ENCODE assay signal across 9 cellular contexts in the genomic region with DNA sequence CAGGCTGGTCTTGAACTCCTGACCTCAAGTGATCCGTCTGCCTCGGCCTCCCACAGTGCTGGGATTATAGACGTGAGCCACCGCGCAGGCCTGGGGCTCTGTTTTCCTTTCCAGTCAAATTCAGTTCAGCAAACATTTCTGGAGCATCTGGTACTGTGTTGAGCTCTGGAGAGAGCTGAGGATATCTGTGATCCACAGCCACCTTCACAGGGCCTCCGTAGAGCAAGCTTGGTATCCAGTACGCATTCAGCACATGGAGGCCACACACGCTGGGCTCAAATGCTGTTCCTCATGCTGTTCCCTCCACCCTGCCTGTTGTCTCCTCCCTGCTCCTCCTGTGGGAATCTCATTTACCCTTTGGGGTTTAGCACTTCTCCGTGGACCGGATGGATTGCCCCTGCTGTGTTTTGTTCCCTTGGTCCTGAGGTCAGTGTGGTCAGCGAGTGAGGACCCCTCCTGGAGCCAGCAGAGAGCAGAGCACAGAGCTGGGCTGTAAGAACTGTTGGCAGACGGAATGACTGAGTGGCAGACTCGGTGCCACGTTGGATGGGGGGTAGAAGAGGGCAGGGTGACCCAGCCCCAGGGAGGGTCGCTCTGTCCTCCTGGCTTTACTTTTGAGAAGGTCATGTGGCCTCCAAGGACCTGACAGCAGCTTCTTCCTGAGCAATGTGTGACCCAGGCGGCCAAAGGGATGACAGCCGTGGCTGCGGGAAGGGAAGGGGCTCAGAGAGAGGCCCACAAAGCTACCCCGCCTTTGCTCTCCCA. TPM values are rescaled to one million over a fixed set of nuclear protein-coding genes. Genes with fewer than 3 reads are reported as not detected.
A peak's percentile ranks its signal among the peaks of the same experiment; 100 is the strongest.
DNase-seq lines count a peak whose midpoint lies in the region; ATAC-seq and TF ChIP-seq lines count a peak whose summit lies in the region.
"Had no signal": no experiment of that assay in that cellular context is flagged by ENCODE, and none has a peak within 500 bp of the region (broad histone marks: within the 10 kb centered on the region; RNA-seq: fewer than 3 reads in every experiment).

No MANE protein-coding gene starts in this region.

- CTCF ChIA-PET in activated CD8-positive, alpha-beta T cell treated with anti-CD3 and anti-CD28 coated beads, Interleukin-2, amount 10 ng/mL, durations not matched to agents 7 days and 5 days (lab: Charles Lee), result interaction anchor here (0.9 to 2.0 kb wide), 6 partner anchors 17 to 62 kb away, joined by 3 to 19 read pairs (median 4); no protein-coding TSS in a partner anchor

- POLR2A ChIA-PET in activated CD8-positive, alpha-beta T cell treated with anti-CD3 and anti-CD28 coated beads, Interleukin-2, amount 10 ng/mL, durations not matched to agents 7 days and 5 days (lab: Charles Lee), result interaction anchor here (1.1 kb wide), 2 partner anchors 19 to 20 kb away, joined by 3 read pairs; no protein-coding TSS in a partner anchor

- no peaks in the 10 kb centered on the region for H3K9me3 Mint-ChIP-seq in HFFc6
- no peaks in the 10 kb centered on the region for H3K9me3 Mint-ChIP-seq in activated CD8-positive, alpha-beta T cell treated with anti-CD3 and anti-CD28 coated beads, Interleukin-2, amount 10 ng/mL, durations not matched to agents 7 days and 5 days (ENCODE audit: insufficient read depth)

- peaks cover 0 to 17% (median 0%) of the 10 kb centered on the region in 7 donors for H3K27me3 ChIP-seq in spleen (replicated peaks in 1 of 7)

- TF ChIP-seq POLR2A in spleen (IDR thresholded peaks at IDR 0.05), result no peak

- peak overlapping the region; percentile 51 for H3K4me3 Mint-ChIP-seq in HFFc6
- H3K4me3 Mint-ChIP-seq in activated CD8-positive, alpha-beta T cell treated with anti-CD3 and anti-CD28 coated beads, Interleukin-2, amount 10 ng/mL, durations not matched to agents 7 days and 5 days, result peak overlapping the region; percentile 58

- TF ChIP-seq CTCF in HFFc6 (IDR thresholded peaks at IDR 0.05) (no peak), spleen (IDR thresholded peaks at IDR 0.05 in 8 of 11, conservative IDR thresholded peaks at IDR 0.05 in 3 of 11) (no peak)

- peak overlapping the region; percentile 85 for H3K4me3 ChIP-seq in iPS-11a (ENCODE audit: low read depth, low read length)
- peak overlapping the region in 5 of 8 donors; percentile 33 to 72 (median 48) for H3K4me3 ChIP-seq in spleen

- no peak overlapping the region for H3K27ac Mint-ChIP-seq in HFFc6
- H3K27ac Mint-ChIP-seq in activated CD8-positive, alpha-beta T cell treated with anti-CD3 and anti-CD28 coated beads, Interleukin-2, amount 10 ng/mL, durations not matched to agents 7 days and 5 days, result peak overlapping the region; percentile 27

- H3K4me1 ChIP-seq in spleen, result peaks cover 0 to 32% (median 21%) of the 10 kb centered on the region in 6 donors

- intact Hi-C loops in spleen (cut with DNase I; ENCODE audit: low total_unique reads), result no loop called here

- DNase-seq in HFFc6 (no peak), spleen (no peak), NCI-H1694 (lab: John Stamatoyannopoulos, UW) (no peak), 8988T (no peak), GM03348 (ENCODE audit: low spot score) (no peak)
- no peak for DNase-seq in activated CD8-positive, alpha-beta T cell treated with anti-CD3 and anti-CD28 coated beads, Interleukin-2, amount 10 ng/mL, durations not matched to agents 7 days and 5 days
- DNase-seq in stimulated activated CD4-positive, alpha-beta T cell treated with anti-CD3 and anti-CD28 coated beads, Interleukin-4, amount 100 ng/mL, for 24 hours, result no peak

- no peak for ATAC-seq in activated CD8-positive, alpha-beta T cell treated with anti-CD3 and anti-CD28 coated beads, Interleukin-2, amount 10 ng/mL, durations not matched to agents 7 days and 5 days

- peak overlapping the region in 1 of 8 donors; percentile 45 for H3K27ac ChIP-seq in spleen

- peaks cover 10% of the 10 kb centered on the region for H3K27me3 Mint-ChIP-seq in HFFc6 (ENCODE audit: insufficient read depth)
- peaks cover 15% of the 10 kb centered on the region for H3K27me3 Mint-ChIP-seq in activated CD8-positive, alpha-beta T cell treated with anti-CD3 and anti-CD28 coated beads, Interleukin-2, amount 10 ng/mL, durations not matched to agents 7 days and 5 days (ENCODE audit: low read depth)

- H3K36me3 ChIP-seq in spleen, result no peaks in the 10 kb centered on the region

- peaks cover 8% of the 10 kb centered on the region for H3K4me1 Mint-ChIP-seq in HFFc6 (ENCODE audit: low read depth)
- peaks cover 10% of the 10 kb centered on the region for H3K4me1 Mint-ChIP-seq in activated CD8-positive, alpha-beta T cell treated with anti-CD3 and anti-CD28 coated beads, Interleukin-2, amount 10 ng/mL, durations not matched to agents 7 days and 5 days (ENCODE audit: low read depth)

- WGBS in spleen, 5 donors, result 80 to 90% (median 87%) methylated on average over 15 to 19 of the region's 19 CpGs

- H3K36me3 Mint-ChIP-seq in HFFc6 (ENCODE audit: low read depth), result no peaks in the 10 kb centered on the region
- no peaks in the 10 kb centered on the region for H3K36me3 Mint-ChIP-seq in activated CD8-positive, alpha-beta T cell treated with anti-CD3 and anti-CD28 coated beads, Interleukin-2, amount 10 ng/mL, durations not matched to agents 7 days and 5 days (ENCODE audit: low read depth)

- no peaks in the 10 kb centered on the region for H3K9me3 ChIP-seq in spleen

RNA-seq across cellular contexts. Expression of a gene that starts 0.9 kb away (rescaled TPM):
- 1 to 10 TPM in 4 of 6 experiments, under 1 TPM in 2; 0.78 to 1.1 (median 1.0) TPM for total RNA-seq in HFFc6 (2021; fragmentation: NEBNext Ultra II Directional; extraction: Animal tissue kit (Norgen Biotek cat#: 25700))
- 1 to 10 TPM; 4.3 to 5.2 TPM for total RNA-seq in activated CD8-positive, alpha-beta T cell treated with anti-CD3 and anti-CD28 coated beads, Interleukin-2, amount 10 ng/mL, durations not matched to agents 7 days and 5 days
- 10 to 100 TPM in 1 of 7 donors, 1 to 10 TPM in 6; 1.7 to 15.7 (median 5.7) TPM for total RNA-seq in spleen
- polyA plus RNA-seq in spleen, result 1 to 10 TPM; 3.3 to 4.6 (median 4.6) TPM

RNA-seq across cellular contexts. Expression of a gene that starts 33.2 kb away (rescaled TPM):
- 1 to 10 TPM in 4 of 6 experiments, under 1 TPM in 2; 0.87 to 2.9 (median 2.7) TPM for total RNA-seq in HFFc6 (2021; fragmentation: NEBNext Ultra II Directional; extraction: Animal tissue kit (Norgen Biotek cat#: 25700))
- under 1 TPM in 1 of 2 experiments, not detected in 1; 0.21 TPM for total RNA-seq in activated CD8-positive, alpha-beta T cell treated with anti-CD3 and anti-CD28 coated beads, Interleukin-2, amount 10 ng/mL, durations not matched to agents 7 days and 5 days
- 1 to 10 TPM; 2.2 to 7.7 (median 2.7) TPM for total RNA-seq in spleen
- 1 to 10 TPM in 2 of 3 donors, under 1 TPM in 1; 0.87 to 6.2 (median 2.7) TPM for polyA plus RNA-seq in spleen

RNA-seq across cellular contexts. Expression of a gene that starts 40.5 kb away (rescaled TPM):
- 100 to 1,000 TPM in 5 of 6 experiments, 10 to 100 TPM in 1; 97.5 to 118 (median 109) TPM for total RNA-seq in HFFc6 (2021; fragmentation: NEBNext Ultra II Directional; extraction: Animal tissue kit (Norgen Biotek cat#: 25700))
- 100 to 1,000 TPM; 106 to 108 TPM for total RNA-seq in activated CD8-positive, alpha-beta T cell treated with anti-CD3 and anti-CD28 coated beads, Interleukin-2, amount 10 ng/mL, durations not matched to agents 7 days and 5 days
- 10 to 100 TPM; 70.9 to 80.0 (median 78.6) TPM for total RNA-seq in spleen
- 10 to 100 TPM; 33.1 to 48.5 (median 33.4) TPM for polyA plus RNA-seq in spleen

RNA-seq across cellular contexts. Expression of a gene that starts 46.2 kb away (rescaled TPM):
- total RNA-seq in HFFc6 (2021; fragmentation: NEBNext Ultra II Directional; extraction: Animal tissue kit (Norgen Biotek cat#: 25700)), result not detected
- under 1 TPM; 0.13 to 0.44 TPM for total RNA-seq in activated CD8-positive, alpha-beta T cell treated with anti-CD3 and anti-CD28 coated beads, Interleukin-2, amount 10 ng/mL, durations not matched to agents 7 days and 5 days
- under 1 TPM in 2 of 7 donors, not detected in 5; 0.41 to 0.43 TPM for total RNA-seq in spleen
- polyA plus RNA-seq in spleen, result under 1 TPM in 2 of 3 donors, not detected in 1; 0.06 to 0.09 TPM
- total RNA-seq: frontal cortex had no signal
